17 cellular contexts compared by ENCODE assay signal in the genomic region with DNA sequence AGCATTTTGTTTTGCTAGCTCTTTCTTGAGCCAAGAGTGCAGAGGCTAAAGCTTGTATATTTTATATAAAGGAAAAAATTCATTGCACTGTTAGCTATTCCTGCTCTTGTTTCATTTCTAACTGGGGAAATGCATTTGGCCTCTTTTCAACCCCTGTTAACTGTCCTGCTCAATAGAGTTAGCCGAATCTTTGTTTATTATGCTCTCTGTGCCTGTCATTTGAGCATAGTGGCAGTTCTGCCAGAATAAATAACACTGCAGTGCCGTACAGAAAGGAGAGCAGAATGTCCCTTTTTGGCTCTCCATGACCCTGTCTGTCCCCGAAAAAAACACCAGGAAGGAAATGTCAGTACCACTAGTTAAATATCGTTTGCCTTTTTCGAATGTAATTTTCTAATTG.
DNase-seq lines count a peak whose midpoint lies in the region; FAIRE-seq and TF ChIP-seq lines count a peak whose summit lies in the region.
"Had no signal": no experiment of that assay in that cellular context is flagged by ENCODE, and none has a peak within 500 bp of the region (broad histone marks: within the 10 kb centered on the region; RNA-seq: fewer than 3 reads in every experiment).

No MANE protein-coding gene starts in this region.

- H4K20me1 ChIP-seq in PC-9 (ENCODE audit: insufficient read depth) (no peaks in the 10 kb centered on the region), SK-N-SH (ENCODE audit: insufficient read depth) (no peaks in the 10 kb centered on the region)

- no peaks in the 10 kb centered on the region for H3K9me3 ChIP-seq in PC-9 (ENCODE audit: insufficient read depth, low read depth)
- no peaks in the 10 kb centered on the region for H3K9me3 ChIP-seq in subcutaneous abdominal adipose tissue (ENCODE audit: control insufficient read depth in 5 of 5, low read length in 5 of 5)
- no peaks in the 10 kb centered on the region for H3K9me3 ChIP-seq in SK-N-SH
- H3K9me3 ChIP-seq: A549, ascending aorta, esophagus squamous epithelium, thyroid gland had no signal

- H3K27me3 ChIP-seq in PC-9 (ENCODE audit: insufficient read depth, low read depth) (no peaks in the 10 kb centered on the region), subcutaneous abdominal adipose tissue (ENCODE audit: control insufficient read depth in 5 of 5, insufficient read depth in 4 of 5, low read length in 5 of 5) (no peaks in the 10 kb centered on the region), SK-N-SH (ENCODE audit: insufficient read depth) (no peaks in the 10 kb centered on the region)
- H3K27me3 ChIP-seq: ascending aorta, esophagus squamous epithelium, thyroid gland had no signal

- no peaks in the 10 kb centered on the region; the same call in 1 of the 2 replicates for H3F3A ChIP-seq in PC-9 (ENCODE audit: insufficient read depth, low read depth)
- no peaks in the 10 kb centered on the region for H3F3A ChIP-seq in SK-N-SH (replicated peaks; ENCODE audit: insufficient read depth)

- TF ChIP-seq RAD21 in SK-N-SH (IDR thresholded peaks at IDR 0.05; ENCODE audit: low read length), result no peak

- no peaks in the 10 kb centered on the region; the same call in 1 of the 2 replicates for H3K9me2 ChIP-seq in PC-9 (ENCODE audit: insufficient read depth)
- no peaks in the 10 kb centered on the region for H3K9me2 ChIP-seq in SK-N-SH

- POLR2A ChIA-PET in PC-9 (lab: Charles Lee; ENCODE audit: unreplicated experiment), result no interaction called here
- POLR2A ChIA-PET in SK-N-SH (lab: Yijun Ruan, JAX), result no interaction called here

- peak; percentile 50 for DNase-seq in NCI-H345 (lab: John Stamatoyannopoulos, UW)
- no peak for DNase-seq in NCI-H345 treated with DMSO at 0.1 percent for 48 hours (lab: John Stamatoyannopoulos, UW; ENCODE audit: unreplicated experiment)
- DNase-seq in PC-9, result no peak
- DNase-seq in frontal cortex (ENCODE audit: low spot score in 2 of 2), result peak; percentile 1
- no peak for DNase-seq in T-helper 1 cell
- no peak for DNase-seq in KG1 (lab: John Stamatoyannopoulos, UW)
- no peak for DNase-seq in SK-N-SH
- DNase-seq: activated CD8-positive, alpha-beta T cell treated with anti-CD3 and anti-CD28 coated beads for 36 hours; CD8-positive, alpha-beta memory T cell; esophagus squamous epithelium; left cardiac atrium; NCI-H146; thyroid gland had no signal

- CTCF ChIA-PET in PC-9 (lab: Charles Lee) (no interaction called here), SK-N-SH (lab: Yijun Ruan, JAX) (interaction anchor here (3.8 kb wide), 1 partner anchor 19 kb away, joined by 23 read pairs; no protein-coding TSS in a partner anchor)

- H3K27ac ChIP-seq in PC-9 (no peak overlapping the region), subcutaneous abdominal adipose tissue (ENCODE audit: low read depth, low read length) (peak overlapping the region; percentile 59), SK-N-SH (ENCODE audit: low read depth in 2 of 2, low read length in 1 of 2) (no peak overlapping the region)
- H3K27ac ChIP-seq: A549, ascending aorta, esophagus squamous epithelium, SK-N-MC, thyroid gland had no signal

- no peak overlapping the region for H3K4me2 ChIP-seq in PC-9
- no peak overlapping the region for H3K4me2 ChIP-seq in SK-N-SH
- H3K4me2 ChIP-seq: A549 had no signal

- H3K36me3 ChIP-seq in PC-9 (ENCODE audit: low read depth), result no peaks in the 10 kb centered on the region
- no peaks in the 10 kb centered on the region for H3K36me3 ChIP-seq in subcutaneous abdominal adipose tissue (ENCODE audit: control insufficient read depth in 5 of 5, insufficient read depth in 5 of 5, low read length in 5 of 5)
- no peaks in the 10 kb centered on the region for H3K36me3 ChIP-seq in SK-N-SH (replicated peaks in 1 of 2; ENCODE audit: control insufficient read depth in 1 of 2, insufficient read depth in 2 of 2, low read length in 1 of 2)
- H3K36me3 ChIP-seq: ascending aorta, esophagus squamous epithelium, thyroid gland had no signal

- no TSS peak for BruUV-seq in PC-9 (replicated peaks; lab: Mats Ljungman, UMichigan)

- FAIRE-seq in frontal cortex (lab: Jason Lieb, UNC), result no peak
- FAIRE-seq: A549 had no signal

- H3K4me3 ChIP-seq in PC-9 (no peak overlapping the region), subcutaneous abdominal adipose tissue (ENCODE audit: low read depth in 1 of 5, low read length in 5 of 5) (peak overlapping the region in 3 of 5 donors; percentile 12 to 45 (median 34)), SK-N-SH (ENCODE audit: low read depth in 2 of 2, low read length in 1 of 2) (no peak overlapping the region)
- H3K4me3 ChIP-seq: A549, ascending aorta, esophagus squamous epithelium, SK-N-MC, thyroid gland had no signal

- intact Hi-C loops in PC-9 (cut with micrococcal nuclease; ENCODE audit: unreplicated experiment), result no loop called here

- H2AFZ ChIP-seq in PC-9, result peak overlapping the region; percentile 25; the same call in 1 of the 2 replicates
- no peak overlapping the region for H2AFZ ChIP-seq in SK-N-SH (ENCODE audit: low read depth)

- H3K9ac ChIP-seq in subcutaneous abdominal adipose tissue (ENCODE audit: low read length in 5 of 5) (peak overlapping the region in 2 of 5 donors; percentile 15 to 41), SK-N-SH (no peak overlapping the region)

- H3K4me1 ChIP-seq in PC-9 (replicated peaks; ENCODE audit: insufficient read depth) (no peaks in the 10 kb centered on the region), subcutaneous abdominal adipose tissue (ENCODE audit: control insufficient read depth in 5 of 5, insufficient read depth in 5 of 5, low read length in 5 of 5) (peaks cover 0 to 14% (median 6%) of the 10 kb centered on the region in 5 donors), SK-N-SH (ENCODE audit: control insufficient read depth in 1 of 2, insufficient read depth in 2 of 2, low read depth in 1 of 2, low read length in 1 of 2) (no peaks in the 10 kb centered on the region; a peak in 2 of 4 replicates)
- H3K4me1 ChIP-seq: A549, thyroid gland had no signal

- H3K79me2 ChIP-seq in PC-9 (ENCODE audit: low read depth) (no peaks in the 10 kb centered on the region), SK-N-SH (ENCODE audit: insufficient read depth) (no peaks in the 10 kb centered on the region)

- TF ChIP-seq CTCF in PC-9 (conservative IDR thresholded peaks at IDR 0.05), result no peak
- no peak for TF ChIP-seq CTCF in SK-N-SH (IDR thresholded peaks at IDR 0.05)

- no peak for TF ChIP-seq EP300 in SK-N-SH (IDR thresholded peaks at IDR 0.05; ENCODE audit: borderline replicate concordance in 1 of 2, low read depth in 1 of 2, low read length in 1 of 2)

- 50% methylated on average over 5 of the region's 5 CpGs for whole genome bisulfite sequencing in SK-N-SH (ENCODE audit: low lambda C conversion rate)

TF ChIP-seq in SK-N-SH, 30 proteins besides CTCF, POLR2A, EP300 and RAD21:
- TF ChIP-seq TCF12 (IDR thresholded peaks at IDR 0.05) (no peak), YY1 (IDR thresholded peaks at IDR 0.05; ENCODE audit: low read depth) (no peak), REST (IDR thresholded peaks at IDR 0.05; ENCODE audit: low read depth, low read length) (no peak), NRF1 (IDR thresholded peaks at IDR 0.05; ENCODE audit: low read depth, low read length) (no peak)
- TF ChIP-seq, protein P1, sequence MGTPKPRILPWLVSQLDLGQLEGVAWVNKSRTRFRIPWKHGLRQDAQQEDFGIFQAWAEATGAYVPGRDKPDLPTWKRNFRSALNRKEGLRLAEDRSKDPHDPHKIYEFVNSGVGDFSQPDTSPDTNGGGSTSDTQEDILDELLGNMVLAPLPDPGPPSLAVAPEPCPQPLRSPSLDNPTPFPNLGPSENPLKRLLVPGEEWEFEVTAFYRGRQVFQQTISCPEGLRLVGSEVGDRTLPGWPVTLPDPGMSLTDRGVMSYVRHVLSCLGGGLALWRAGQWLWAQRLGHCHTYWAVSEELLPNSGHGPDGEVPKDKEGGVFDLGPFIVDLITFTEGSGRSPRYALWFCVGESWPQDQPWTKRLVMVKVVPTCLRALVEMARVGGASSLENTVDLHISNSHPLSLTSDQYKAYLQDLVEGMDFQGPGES (IDR thresholded peaks at IDR 0.05; ENCODE audit: low read depth, low read length), result no peak
TF ChIP-seq in SK-N-SH: peak in this region for 0.

Comparison
In these comparisons a context has a peak if more than half of its experiments do, and no peak if none do; other contexts are left out.
1. DNase-seq: peak in NCI-H345 (single experiment) and frontal cortex (2 of 2); none in NCI-H345 treated with DMSO at 0.1 percent for 48 hours (single experiment), PC-9 (0 of 2), T-helper 1 cell (0 of 5), KG1 (single experiment) and SK-N-SH (single experiment).
2. H3K4me3 ChIP-seq: peak in subcutaneous abdominal adipose tissue (3 of 5); none in PC-9 (single experiment) and SK-N-SH (0 of 2).